ENCODE assay signal across 8 cellular contexts in the genomic region with DNA sequence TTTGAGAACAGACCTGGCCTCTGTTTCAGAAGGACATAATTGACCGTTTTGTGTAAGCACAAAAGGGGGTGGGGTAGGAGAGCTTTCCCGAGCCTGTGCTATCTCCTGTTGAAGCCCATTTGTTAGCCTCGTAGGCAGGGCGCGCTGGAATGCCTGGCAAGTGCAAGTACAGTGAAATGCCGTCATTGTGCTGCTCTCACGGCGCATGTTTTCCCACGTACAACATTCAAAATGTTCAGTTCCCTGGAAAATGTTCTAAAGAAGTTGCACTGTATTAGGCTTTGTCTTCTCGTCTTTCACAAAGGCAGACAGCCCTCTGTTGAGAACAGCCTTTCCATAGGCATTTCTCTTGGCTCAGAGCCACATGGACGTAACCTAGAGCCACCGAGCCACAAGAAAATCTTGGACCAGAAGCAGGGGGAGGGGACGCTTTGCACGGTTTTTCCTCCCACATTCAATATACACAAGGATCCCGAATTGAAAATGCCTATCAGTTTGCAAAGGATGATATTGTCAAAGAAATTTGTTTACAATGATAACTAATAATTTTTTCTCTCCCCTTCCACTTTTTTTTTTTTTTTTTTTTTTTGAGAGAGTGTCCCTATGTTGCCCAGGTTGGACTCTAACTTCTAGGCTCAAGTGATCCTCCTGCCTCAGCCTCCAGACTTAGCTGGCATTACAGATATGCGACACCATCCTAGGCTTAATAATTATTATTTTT. TPM values are rescaled to one million over a fixed set of nuclear protein-coding genes. Genes with fewer than 3 reads are reported as not detected.
A peak's percentile ranks its signal among the peaks of the same experiment; 100 is the strongest.
DNase-seq lines count a peak whose midpoint lies in the region; ATAC-seq and TF ChIP-seq lines count a peak whose summit lies in the region.

No MANE protein-coding gene starts in this region.

- H3K4me3 ChIP-seq in gastroesophageal sphincter (peak overlapping the region in 1 of 2 donors; percentile 35), parathyroid adenoma (ENCODE audit: low read depth, low read length) (peak overlapping the region; percentile 29), Karpas-422 (ENCODE audit: low read length) (no peak overlapping the region)

- no peaks in the 10 kb centered on the region for H4K20me1 ChIP-seq in Karpas-422 (ENCODE audit: insufficient read depth, low read depth, low read length)

- H3K9me3 ChIP-seq in gastroesophageal sphincter, result no peaks in the 10 kb centered on the region
- H3K9me3 ChIP-seq in parathyroid adenoma (ENCODE audit: control insufficient read depth, low read length), result no peaks in the 10 kb centered on the region
- H3K9me3 ChIP-seq in Karpas-422 (ENCODE audit: low read length), result no peaks in the 10 kb centered on the region

- peaks cover 0 to 11% (median 0%) of the 10 kb centered on the region in 3 donors for H3K4me1 ChIP-seq in gastroesophageal sphincter
- no peaks in the 10 kb centered on the region for H3K4me1 ChIP-seq in parathyroid adenoma
- peaks cover 14% of the 10 kb centered on the region for H3K4me1 ChIP-seq in Karpas-422 (ENCODE audit: low read length)

- H3K79me2 ChIP-seq in parathyroid adenoma (no peaks in the 10 kb centered on the region), Karpas-422 (ENCODE audit: low read length) (no peaks in the 10 kb centered on the region)

- DNase-seq in ELF-1 (ENCODE audit: low read depth, low spot score), result peak; percentile 75
- peak; percentile 83 for DNase-seq in SK-MEL-5 (ENCODE audit: low read depth, low spot score)
- no peak for DNase-seq in Karpas-422
- no peak for DNase-seq in GF-D8 (lab: John Stamatoyannopoulos, UW)

- TF ChIP-seq CTCF in gastroesophageal sphincter (IDR thresholded peaks at IDR 0.05) (peak in 1 of 4 experiments; percentile 14), parathyroid adenoma (IDR thresholded peaks at IDR 0.05) (no peak)

- TF ChIP-seq POLR2A in gastroesophageal sphincter (IDR thresholded peaks at IDR 0.05), result no peak

- WGBS in gastroesophageal sphincter (ENCODE audit: low coverage in 1 of 2), 2 donors, result 11 to 13% methylated on average over 9 to 16 of the region's 16 CpGs

- H3K27me3 ChIP-seq in gastroesophageal sphincter (no peaks in the 10 kb centered on the region), parathyroid adenoma (ENCODE audit: control insufficient read depth, insufficient read depth, low read length) (no peaks in the 10 kb centered on the region), Karpas-422 (ENCODE audit: low read length) (no peaks in the 10 kb centered on the region)

- H3K36me3 ChIP-seq in gastroesophageal sphincter (no peaks in the 10 kb centered on the region), parathyroid adenoma (ENCODE audit: control insufficient read depth, insufficient read depth, low read length) (no peaks in the 10 kb centered on the region), Karpas-422 (ENCODE audit: insufficient read depth, low read length) (no peaks in the 10 kb centered on the region)

- H3K4me2 ChIP-seq in parathyroid adenoma (ENCODE audit: low read length) (peak overlapping the region; percentile 58), Karpas-422 (ENCODE audit: low read depth, low read length, poor library complexity, severe bottlenecking) (no peak overlapping the region)

- peak overlapping the region; percentile 69 for H2AFZ ChIP-seq in parathyroid adenoma
- H2AFZ ChIP-seq in Karpas-422 (ENCODE audit: low read length), result no peak overlapping the region

- TF ChIP-seq EP300 in gastroesophageal sphincter (IDR thresholded peaks at IDR 0.05), result no peak

- peak overlapping the region in 3 of 4 donors; percentile 56 to 63 (median 57) for H3K27ac ChIP-seq in gastroesophageal sphincter
- H3K27ac ChIP-seq in parathyroid adenoma, result no peak overlapping the region
- H3K27ac ChIP-seq in Karpas-422 (ENCODE audit: low read length), result no peak overlapping the region

- in situ Hi-C loops in SK-MEL-5 (cut with HindIII; ENCODE audit: low pct_unique_long_range_greater_than_20kb, low sequenced_read_pairs), result no loop called here

- ATAC-seq in gastroesophageal sphincter (peak; percentile 90), GM18519 (IDR thresholded peaks at IDR 0.05; ENCODE audit: low FRiP score, unreplicated experiment) (no peak)
- ATAC-seq in activated CD4-positive, CD25-positive, alpha-beta regulatory T cell treated with anti-CD3 and anti-CD28 coated beads, Interleukin-2, amount 50 U/mL, for 24 hours, result no peak

- H3K9ac ChIP-seq in parathyroid adenoma (no peak overlapping the region), Karpas-422 (ENCODE audit: low read length) (no peak overlapping the region)

- no peaks in the 10 kb centered on the region for H3K9me2 ChIP-seq in Karpas-422 (replicated peaks; ENCODE audit: insufficient read depth, low read length)

RNA-seq across cellular contexts. Expression of a gene that starts 54.6 kb away (rescaled TPM):
- 27.5 and 28.3 TPM in 2 replicates for total RNA-seq in SK-MEL-5 (2014; rRNA removed; shearing (Covaris generic))
- polyA plus RNA-seq in SK-MEL-5 (2015; cell fraction: cytosol; rRNA removed), result 19.1 and 26.1 TPM in 2 replicates
- polyA plus RNA-seq in SK-MEL-5 (2015; cell fraction: nucleus; rRNA removed), result 37.2 and 40.8 TPM in 2 replicates
- 10 to 100 TPM; 49.5 to 67.5 (median 60.9) TPM for total RNA-seq in gastroesophageal sphincter
- total RNA-seq in Karpas-422 (2014; rRNA removed; shearing (Covaris generic); ENCODE audit: low replicate concordance), result 5.4 and 7.3 TPM in 2 replicates

Comparison
In these comparisons a context has a peak if more than half of its experiments do, and no peak if none do; other contexts are left out.
1. DNase-seq: peak in ELF-1 (single experiment) and SK-MEL-5 (single experiment); none in Karpas-422 (single experiment) and GF-D8 (single experiment).
2. H3K27ac ChIP-seq: peak in gastroesophageal sphincter (3 of 4); none in parathyroid adenoma (single experiment) and Karpas-422 (single experiment).